22 cellular contexts compared by ENCODE assay signal in genomic region chr18:11695736-11696135, GRCh38.
"Had no signal": no experiment of that assay in that cellular context is flagged by ENCODE, and none has a peak within 500 bp of the region (broad histone marks: within the 10 kb centered on the region; RNA-seq: fewer than 3 reads in every experiment).

No MANE protein-coding gene starts in this region.

- DNase-seq: IMR-90, Karpas-422, KG1, MG63, NCI-H1092, NCI-H1105 treated with DMSO at 0.1 percent for 48 hours, NCI-H1417 treated with DMSO at 0.1 percent for 48 hours, NCI-H146, NCI-H1694 treated with DMSO at 0.1 percent for 48 hours, NCI-H1930, NCI-H2081, NCI-H2107, NCI-H2227 treated with DMSO at 0.1 percent for 48 hours, NCI-H524, NCI-H526 treated with DMSO at 0.1 percent for 48 hours, NCI-H748 treated with DMSO at 0.1 percent for 48 hours, RPMI8226, SHP77, SK-N-SH, SW 1271 had no signal

- FAIRE-seq: HepG2, RCC 7860 had no signal

- H3K27me3 ChIP-seq: MG63 had no signal

- H3K4me3 ChIP-seq: MG63 had no signal

- ATAC-seq: HepG2 had no signal

- H3K36me3 ChIP-seq: MG63 had no signal
